Comparison of ENCODE assay signal across 11 cellular contexts in genomic region chr6:69813508-69813907, GRCh38. TPM values are rescaled to one million over a fixed set of nuclear protein-coding genes. Genes with fewer than 3 reads are reported as not detected.
DNase-seq lines count a peak whose midpoint lies in the region; ATAC-seq and TF ChIP-seq lines count a peak whose summit lies in the region.
"Had no signal": no experiment of that assay in that cellular context is flagged by ENCODE, and none has a peak within 500 bp of the region (broad histone marks: within the 10 kb centered on the region; RNA-seq: fewer than 3 reads in every experiment).

No MANE protein-coding gene starts in this region.

- TF ChIP-seq POLR2A in vagina (IDR thresholded peaks at IDR 0.05) (no peak), ovary (IDR thresholded peaks at IDR 0.05) (no peak)

- H3K27me3 ChIP-seq in BLaER1 (no peaks in the 10 kb centered on the region), BE2C (no peaks in the 10 kb centered on the region), vagina (no peaks in the 10 kb centered on the region), ovary (no peaks in the 10 kb centered on the region)

- WGBS in ovary, 3 donors: 36 to 47% (median 38%) methylated on average over 1 of the region's 1 CpG

- intact Hi-C loops in vagina (cut with DNase I): no loop called here
- intact Hi-C loops in ovary (cut with DNase I): no loop called here

- no peak overlapping the region for H3K9ac ChIP-seq in BLaER1

- DNase-seq in central memory CD4-positive, alpha-beta T cell: peak; percentile 15
- no peak for DNase-seq in BE2C
- DNase-seq in vagina (ENCODE audit: extremely low spot score in 2 of 2): no peak
- DNase-seq in ovary: no peak
- DNase-seq: left cardiac atrium; NCI-H146; stimulated activated CD8-positive, alpha-beta memory T cell treated with anti-CD3 and anti-CD28 coated beads, Interleukin-4, amount 100 ng/mL, for 48 hours had no signal

- TF ChIP-seq EP300 in ovary (IDR thresholded peaks at IDR 0.05): no peak

- H3K4me3 Mint-ChIP-seq in IgD-negative memory B cell: peak overlapping the region; percentile 1 to 81 (median 80)

- TF ChIP-seq CTCF in BE2C (IDR thresholded peaks at IDR 0.05; ENCODE audit: low read depth, low read length) (no peak), vagina (IDR thresholded peaks at IDR 0.05) (no peak), ovary (IDR thresholded peaks at IDR 0.05) (no peak)

- H3K27ac ChIP-seq in BLaER1 (no peak overlapping the region), vagina (no peak overlapping the region), ovary (no peak overlapping the region)

- ATAC-seq in GM21381 (IDR thresholded peaks at IDR 0.05; ENCODE audit: unreplicated experiment) (peak; percentile 41), GM19455 (IDR thresholded peaks at IDR 0.05; ENCODE audit: unreplicated experiment) (no peak)

- peak overlapping the region; percentile 80 to 96 (median 92) for H3K27ac Mint-ChIP-seq in IgD-negative memory B cell

- H3K27me3 Mint-ChIP-seq in IgD-negative memory B cell: peaks cover 2% of the 10 kb centered on the region

- peak overlapping the region; percentile 37 for H3K4me2 ChIP-seq in BLaER1

- no peak overlapping the region for H3K4me3 ChIP-seq in BLaER1
- H3K4me3 ChIP-seq in BE2C (ENCODE audit: low read depth, low read length): no peak overlapping the region
- H3K4me3 ChIP-seq in vagina: no peak overlapping the region
- H3K4me3 ChIP-seq in ovary: no peak overlapping the region

- H3K4me1 ChIP-seq in BLaER1 (peaks cover 31% of the 10 kb centered on the region), BE2C (peaks cover 9% of the 10 kb centered on the region; the same call in 1 of the 2 replicates), vagina (no peaks in the 10 kb centered on the region), ovary (ENCODE audit: insufficient read depth) (no peaks in the 10 kb centered on the region)

- no peaks in the 10 kb centered on the region for H4K20me1 ChIP-seq in BLaER1

- peaks cover 5% of the 10 kb centered on the region for H3K36me3 Mint-ChIP-seq in IgD-negative memory B cell

- peaks cover 41 to 63% (median 61%) of the 10 kb centered on the region in 3 donors for H3K4me1 Mint-ChIP-seq in IgD-negative memory B cell

- H3K36me3 ChIP-seq in BLaER1 (no peaks in the 10 kb centered on the region), BE2C (no peaks in the 10 kb centered on the region), vagina (no peaks in the 10 kb centered on the region), ovary (no peaks in the 10 kb centered on the region)

- H3K9me3 ChIP-seq in BLaER1: 0 out of 2 replicates have a peak, but pooled peaks cover 3% of the 10 kb centered on the region
- no peaks in the 10 kb centered on the region for H3K9me3 ChIP-seq in BE2C
- no peaks in the 10 kb centered on the region for H3K9me3 ChIP-seq in vagina
- no peaks in the 10 kb centered on the region for H3K9me3 ChIP-seq in ovary

- H3K9me3 Mint-ChIP-seq in IgD-negative memory B cell: no peaks in the 10 kb centered on the region

RNA-seq across cellular contexts. Expression of gene LMBRD1, which starts 16.7 kb away (rescaled TPM):
- polyA plus RNA-seq in IgD-negative memory B cell (78.1 TPM), ovary (10 to 100 TPM; 52.0 to 83.0 TPM)
- polyA plus RNA-seq in BE2C (2012; ENCODE audit: insufficient read depth, insufficient read length, low read depth): 18.4 TPM
- total RNA-seq in vagina (36.6 TPM), ovary (10 to 100 TPM; 48.2 to 77.1 (median 54.0) TPM)

RNA-seq across cellular contexts. Expression of gene COL19A1, which starts 52.8 kb away (rescaled TPM):
- polyA plus RNA-seq in IgD-negative memory B cell (5.3 TPM), ovary (under 1 TPM in 1 of 2 donors, not detected in 1; 0.20 TPM)
- 0.23 TPM for polyA plus RNA-seq in BE2C (2012; ENCODE audit: insufficient read depth, insufficient read length, low read depth)
- total RNA-seq in vagina (0.49 TPM), ovary (under 1 TPM in 1 of 7 donors, not detected in 6; 0.23 TPM)
